In genomic region chr2:85995648-85996529, GRCh38 we compare ENCODE assay signal across 11 cellular contexts.
DNase-seq lines count a peak whose midpoint lies in the region; ATAC-seq lines count a peak whose summit lies in the region.
"Had no signal": no experiment of that assay in that cellular context is flagged by ENCODE, and none has a peak within 500 bp of the region (broad histone marks: within the 10 kb centered on the region; RNA-seq: fewer than 3 reads in every experiment).

No MANE protein-coding gene starts in this region.

- POLR2A ChIA-PET in CD8-positive, alpha-beta memory T cell (lab: Charles Lee): interaction anchor here (0.9 kb wide), 1 partner anchor 40 kb away, joined by 3 read pairs; no protein-coding TSS in a partner anchor
- POLR2A ChIA-PET in T-cell (lab: Charles Lee): no interaction called here

- no peaks in the 10 kb centered on the region for H3K27me3 ChIP-seq in CD8-positive, alpha-beta memory T cell (ENCODE audit: insufficient read depth, low read length, poor library complexity, severe bottlenecking)

- no peak for DNase-seq in CD8-positive, alpha-beta memory T cell
- DNase-seq in T-cell: no peak
- DNase-seq in immature natural killer cell: no peak
- DNase-seq in stimulated activated effector memory CD8-positive, alpha-beta T cell treated with anti-CD3 and anti-CD28 coated beads, Interleukin-12 subunit alpha, Interleukin-12 subunit beta, amount 100 ng/mL, for 72 hours (ENCODE audit: low spot score in 2 of 2): no peak
- DNase-seq in NCI-H2196 (lab: John Stamatoyannopoulos, UW; ENCODE audit: unreplicated experiment): no peak
- no peak for DNase-seq in NCI-H526 treated with DMSO at 0.1 percent for 48 hours (lab: John Stamatoyannopoulos, UW)
- DNase-seq in NCI-H1436 (lab: John Stamatoyannopoulos, UW): no peak
- DNase-seq: NCI-H1436 treated with DMSO at 0.1 percent for 48 hours, NCI-H82 had no signal

- no peaks in the 10 kb centered on the region for H3K9me3 Mint-ChIP-seq in CD8-positive, alpha-beta memory T cell
- H3K9me3 Mint-ChIP-seq in T-cell (peaks cover 0 to 3% (median 3%) of the 10 kb centered on the region in 3 donors), immature natural killer cell (no peaks in the 10 kb centered on the region)
- peaks cover 3% of the 10 kb centered on the region for H3K9me3 Mint-ChIP-seq in stimulated activated effector memory CD8-positive, alpha-beta T cell treated with anti-CD3 and anti-CD28 coated beads, Interleukin-12 subunit alpha, Interleukin-12 subunit beta, amount 100 ng/mL, for 72 hours

- H3K9me3 ChIP-seq in CD8-positive, alpha-beta memory T cell (ENCODE audit: low read length): no peaks in the 10 kb centered on the region

- no peak for ATAC-seq in T-cell (replicated peaks in 1 of 4)
- ATAC-seq in stimulated activated effector memory CD8-positive, alpha-beta T cell treated with anti-CD3 and anti-CD28 coated beads, Interleukin-12 subunit alpha, Interleukin-12 subunit beta, amount 100 ng/mL, for 72 hours: no peak
- ATAC-seq in HG03196 (IDR thresholded peaks at IDR 0.05; ENCODE audit: unreplicated experiment): no peak

- no peaks in the 10 kb centered on the region for H3K36me3 ChIP-seq in CD8-positive, alpha-beta memory T cell (ENCODE audit: insufficient read depth, low read length)

- CTCF ChIA-PET in CD8-positive, alpha-beta memory T cell (lab: Charles Lee): interaction anchor here (1.0 kb wide), 1 partner anchor 107 kb away, joined by 4 read pairs; the partner anchor contains the start of gene ST3GAL5
- CTCF ChIA-PET in T-cell (lab: Charles Lee): interaction anchor here in 1 of 2 donors (0.6 kb wide), 1 partner anchor 11 kb away, joined by 5 read pairs; no protein-coding TSS in a partner anchor

- peaks cover 57 to 72% (median 60%) of the 10 kb centered on the region in 3 donors for H3K4me1 Mint-ChIP-seq in CD8-positive, alpha-beta memory T cell
- peaks cover 47 to 71% (median 56%) of the 10 kb centered on the region in 3 donors for H3K4me1 Mint-ChIP-seq in T-cell
- H3K4me1 Mint-ChIP-seq in immature natural killer cell: peaks cover 63 to 74% of the 10 kb centered on the region in 2 donors
- peaks cover 66% of the 10 kb centered on the region for H3K4me1 Mint-ChIP-seq in stimulated activated effector memory CD8-positive, alpha-beta T cell treated with anti-CD3 and anti-CD28 coated beads, Interleukin-12 subunit alpha, Interleukin-12 subunit beta, amount 100 ng/mL, for 72 hours

- H3K4me3 Mint-ChIP-seq in CD8-positive, alpha-beta memory T cell: no peak overlapping the region
- H3K4me3 Mint-ChIP-seq in T-cell (no peak overlapping the region), immature natural killer cell (peak overlapping the region in 2 of 5 donors; percentile 13 to 83)
- no peak overlapping the region for H3K4me3 Mint-ChIP-seq in stimulated activated effector memory CD8-positive, alpha-beta T cell treated with anti-CD3 and anti-CD28 coated beads, Interleukin-12 subunit alpha, Interleukin-12 subunit beta, amount 100 ng/mL, for 72 hours

- no peaks in the 10 kb centered on the region for H3K27me3 Mint-ChIP-seq in CD8-positive, alpha-beta memory T cell
- H3K27me3 Mint-ChIP-seq in T-cell: no peaks in the 10 kb centered on the region
- peaks cover 0 to 3% (median 2%) of the 10 kb centered on the region in 3 donors for H3K27me3 Mint-ChIP-seq in immature natural killer cell (ENCODE audit: low read depth in 3 of 3)

- H3K27ac ChIP-seq in CD8-positive, alpha-beta memory T cell (ENCODE audit: low read depth, low read length): peak overlapping the region; percentile 40

- H3K4me3 ChIP-seq in CD8-positive, alpha-beta memory T cell (ENCODE audit: low read length): no peak overlapping the region

- H3K27ac Mint-ChIP-seq in CD8-positive, alpha-beta memory T cell: peak overlapping the region in 5 of 8 donors; percentile 51 to 77 (median 73)
- H3K27ac Mint-ChIP-seq in T-cell: peak overlapping the region; percentile 39 to 43
- H3K27ac Mint-ChIP-seq in immature natural killer cell: peak overlapping the region in 4 of 6 donors; percentile 34 to 85 (median 76)
- peak overlapping the region; percentile 67 for H3K27ac Mint-ChIP-seq in stimulated activated effector memory CD8-positive, alpha-beta T cell treated with anti-CD3 and anti-CD28 coated beads, Interleukin-12 subunit alpha, Interleukin-12 subunit beta, amount 100 ng/mL, for 72 hours
- H3K27ac Mint-ChIP-seq: activated T-helper 2 cell treated with anti-CD3 and anti-CD28 coated beads, Interferon-gamma antibody, Interleukin-2, Interleukin-4, amounts not matched to agents 10 μg/mL and 5 μg/mL and 100 μg/mL, durations not matched to agents 14 hours and 24 hours and 36 hours had no signal

- peaks cover 0 to under 1% (median 0%) of the 10 kb centered on the region in 3 donors for H3K36me3 Mint-ChIP-seq in CD8-positive, alpha-beta memory T cell
- H3K36me3 Mint-ChIP-seq in T-cell: no peaks in the 10 kb centered on the region
- H3K36me3 Mint-ChIP-seq in immature natural killer cell: no peaks in the 10 kb centered on the region
- H3K36me3 Mint-ChIP-seq in stimulated activated effector memory CD8-positive, alpha-beta T cell treated with anti-CD3 and anti-CD28 coated beads, Interleukin-12 subunit alpha, Interleukin-12 subunit beta, amount 100 ng/mL, for 72 hours: peaks cover 2% of the 10 kb centered on the region

- H3K4me1 ChIP-seq in CD8-positive, alpha-beta memory T cell (ENCODE audit: insufficient read depth, low read length): peaks cover 66% of the 10 kb centered on the region
